In genomic region chr6:26195376-26195923, GRCh38 we compare ENCODE assay signal across 8 cellular contexts.
A peak's percentile ranks its signal among the peaks of the same experiment; 100 is the strongest.
DNase-seq lines count a peak whose midpoint lies in the region; ATAC-seq and TF ChIP-seq lines count a peak whose summit lies in the region.

No MANE protein-coding gene starts in this region.

- H3K4me3 ChIP-seq in GM08714 (ENCODE audit: low read length) (peak overlapping the region; percentile 87), OCI-LY7 (ENCODE audit: low read depth, low read length, poor library complexity, severe bottlenecking) (peak overlapping the region; percentile 91), esophagus (ENCODE audit: low read depth in 1 of 2, low read length in 2 of 2) (peak overlapping the region; percentile 65 to 71)

- H3K27ac Mint-ChIP-seq in activated T-cell treated with anti-CD3 and anti-CD28 coated beads, Interleukin-2, amount 50 U/mL, for 72 hours: peak overlapping the region; percentile 100

- H3K27ac ChIP-seq in OCI-LY7 (ENCODE audit: low read depth, low read length, poor library complexity, severe bottlenecking): peak overlapping the region; percentile 93
- peak overlapping the region; percentile 96 to 98 for H3K27ac ChIP-seq in esophagus (ENCODE audit: low read depth in 2 of 2, low read length in 1 of 2)

- no peak for TF ChIP-seq CTCF in OCI-LY7 (conservative IDR thresholded peaks at IDR 0.05; ENCODE audit: low read length)

- H3K4me1 ChIP-seq in OCI-LY7 (ENCODE audit: insufficient read depth, low read length, poor library complexity, severe bottlenecking) (peaks cover 27% of the 10 kb centered on the region), esophagus (ENCODE audit: control insufficient read depth in 2 of 2, insufficient read depth in 2 of 2, low read length in 1 of 2) (no peaks in the 10 kb centered on the region)

- H3K36me3 ChIP-seq in OCI-LY7 (ENCODE audit: insufficient read depth, low read length) (peaks cover 8% of the 10 kb centered on the region), esophagus (ENCODE audit: control insufficient read depth in 2 of 2, insufficient read depth in 2 of 2, low read length in 1 of 2) (no peaks in the 10 kb centered on the region)

- intact Hi-C loops in OCI-LY7 (cut with micrococcal nuclease; ENCODE audit: unreplicated experiment): loop anchor here (5.0 kb wide), 4 partner anchors 77 to 1697 kb away; a partner anchor contains a TSS

- peak overlapping the region; percentile 92 to 98 for H3K4me3 Mint-ChIP-seq in activated T-cell treated with anti-CD3 and anti-CD28 coated beads, Interleukin-2, amount 50 U/mL, for 72 hours

- WGBS in esophagus, 2 donors: 1 to 2% methylated on average over 23 of the region's 23 CpGs

- no peaks in the 10 kb centered on the region for H3K9me2 ChIP-seq in OCI-LY7 (ENCODE audit: insufficient read depth, low read length)

- H3K27me3 Mint-ChIP-seq in activated T-cell treated with anti-CD3 and anti-CD28 coated beads, Interleukin-2, amount 50 U/mL, for 72 hours (ENCODE audit: low read depth): no peaks in the 10 kb centered on the region

- H3K4me1 Mint-ChIP-seq in activated T-cell treated with anti-CD3 and anti-CD28 coated beads, Interleukin-2, amount 50 U/mL, for 72 hours (ENCODE audit: low read depth): peaks cover 54% of the 10 kb centered on the region

- H3K4me2 ChIP-seq in OCI-LY7 (ENCODE audit: low read length): peak overlapping the region; percentile 92

- BruUV-seq in OCI-LY7 (replicated peaks; lab: Mats Ljungman, UMichigan): no TSS peak

- no peaks in the 10 kb centered on the region for H3K9me3 Mint-ChIP-seq in activated T-cell treated with anti-CD3 and anti-CD28 coated beads, Interleukin-2, amount 50 U/mL, for 72 hours

- DNase-seq in OCI-LY7 (ENCODE audit: low spot score) (peak; percentile 96), mucosa of gallbladder (ENCODE audit: low spot score) (peak; percentile 94)
- peak; percentile 76 to 87 for DNase-seq in activated T-cell treated with anti-CD3 and anti-CD28 coated beads, Interleukin-2, amount 50 U/mL, for 72 hours
- DNase-seq in stimulated activated naive CD8-positive, alpha-beta T cell treated with anti-CD3 and anti-CD28 coated beads, Interleukin-15, Interleukin-2, amounts not matched to agents 100 U/mL and 50 U/mL, for 24 hours: peak; percentile 77

- no peaks in the 10 kb centered on the region for H3K27me3 ChIP-seq in esophagus (ENCODE audit: control insufficient read depth in 1 of 2, insufficient read depth in 2 of 2, low read length in 2 of 2)

- H2AFZ ChIP-seq in OCI-LY7 (ENCODE audit: low read length): no peak overlapping the region

- H3K79me2 ChIP-seq in OCI-LY7 (ENCODE audit: insufficient read depth, low read depth, low read length): peaks cover 16% of the 10 kb centered on the region; the same call in 1 of the 2 replicates

- POLR2A ChIA-PET in OCI-LY7 (lab: Charles Lee): interaction anchor here (0.6 to 22.5 kb wide), 24 partner anchors 10 to 1672 kb away, joined by 3 to 505 read pairs (median 8); partner anchors contain the start of gene HMGN4

- peaks cover 7 to 13% of the 10 kb centered on the region in 2 donors for H3K36me3 Mint-ChIP-seq in activated T-cell treated with anti-CD3 and anti-CD28 coated beads, Interleukin-2, amount 50 U/mL, for 72 hours (ENCODE audit: insufficient read depth in 2 of 2)

- CTCF ChIA-PET in OCI-LY7 (lab: Charles Lee; ENCODE audit: unreplicated experiment): no interaction called here

- H4K20me1 ChIP-seq in OCI-LY7 (ENCODE audit: insufficient read depth, low read length): no peaks in the 10 kb centered on the region; the same call in 1 of the 2 replicates

- ATAC-seq in HG03135 (IDR thresholded peaks at IDR 0.05; ENCODE audit: unreplicated experiment) (peak; percentile 35), HG03159 (IDR thresholded peaks at IDR 0.05; ENCODE audit: unreplicated experiment) (no peak)
- peak; percentile 26 to 28 for ATAC-seq in activated T-cell treated with anti-CD3 and anti-CD28 coated beads, Interleukin-2, amount 50 U/mL, for 72 hours (replicated peaks in 1 of 2)
- ATAC-seq in stimulated activated naive CD8-positive, alpha-beta T cell treated with anti-CD3 and anti-CD28 coated beads, Interleukin-15, Interleukin-2, amounts not matched to agents 100 U/mL and 50 U/mL, for 24 hours: peak; percentile 44

- H3K9me3 ChIP-seq in OCI-LY7 (ENCODE audit: low read length) (no peaks in the 10 kb centered on the region), esophagus (ENCODE audit: control insufficient read depth in 2 of 2, insufficient read depth in 1 of 2, low read depth in 1 of 2, low read length in 1 of 2) (peaks cover 0 to 2% of the 10 kb centered on the region in 2 donors)
